ENCODE assay signal across 11 cellular contexts in the genomic region with DNA sequence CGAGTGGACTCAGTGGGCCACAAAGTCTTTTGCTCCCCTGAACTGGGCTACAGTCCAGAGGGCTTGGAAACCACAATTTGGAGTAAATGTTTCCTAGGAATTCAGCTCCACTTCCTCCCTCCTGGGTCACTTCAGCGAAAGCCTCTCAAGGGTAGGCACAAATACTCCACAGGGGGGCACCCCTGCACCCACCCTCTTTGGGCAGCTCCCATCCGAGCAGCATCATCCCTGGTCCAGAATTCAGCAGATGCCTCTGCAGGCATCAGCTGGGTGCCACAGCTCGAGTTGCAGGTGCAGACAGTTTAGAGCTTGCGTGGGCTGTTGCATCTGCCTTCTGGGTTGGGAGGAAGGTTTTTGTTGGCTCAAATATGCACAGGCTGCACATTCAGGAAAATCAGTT. TPM values are rescaled to one million over a fixed set of nuclear protein-coding genes. Genes with fewer than 3 reads are reported as not detected.
A peak's percentile ranks its signal among the peaks of the same experiment; 100 is the strongest.
DNase-seq lines count a peak whose midpoint lies in the region; ATAC-seq, FAIRE-seq and TF ChIP-seq lines count a peak whose summit lies in the region.
"Had no signal": no experiment of that assay in that cellular context is flagged by ENCODE, and none has a peak within 500 bp of the region (broad histone marks: within the 10 kb centered on the region; RNA-seq: fewer than 3 reads in every experiment).

No MANE protein-coding gene starts in this region.

- H3K9me3 Mint-ChIP-seq in mesothelial cell of epicardium, result peaks cover 7% of the 10 kb centered on the region

- RAD21 ChIA-PET in HCT116 (lab: Charles Lee; ENCODE audit: low non-redundant PET in 1 of 2, low total read pairs in 2 of 2, uncharacterized antibody in 2 of 2, unreplicated experiment in 2 of 2), result no interaction called here

- H3K4me3 ChIP-seq in HCT116 (replicated peaks in 1 of 2; ENCODE audit: low read depth in 1 of 2, low read length in 2 of 2), result no peak overlapping the region
- no peak overlapping the region for H3K4me3 ChIP-seq in SJSA1
- H3K4me3 ChIP-seq: coronary artery had no signal

- CTCF ChIA-PET in HCT116 (lab: Charles Lee), result interaction anchor here (1.3 to 1.5 kb wide), 4 partner anchors 10 to 452 kb away, joined by 3 to 7 read pairs (median 4); no protein-coding TSS in a partner anchor

- POLR2A ChIA-PET in HCT116 (lab: Charles Lee), result no interaction called here

- TF ChIP-seq CTCF in D721Med (IDR thresholded peaks at IDR 0.05; ENCODE audit: insufficient read depth, missing control alignments), result peak; percentile 43
- peak; percentile 31 to 36 (median 33); a peak in 4 of 6 replicates for TF ChIP-seq CTCF in HCT116 (IDR thresholded peaks at IDR 0.05 in 2 of 3, conservative IDR thresholded peaks at IDR 0.05 in 1 of 3; ENCODE audit: borderline replicate concordance in 1 of 3, insufficient read depth in 1 of 3, low read depth in 2 of 3, low read length in 2 of 3)
- peak; percentile 17 for TF ChIP-seq CTCF in mesothelial cell of epicardium (IDR thresholded peaks at IDR 0.05; ENCODE audit: unreplicated experiment)

- no peaks in the 10 kb centered on the region for H3K9me2 ChIP-seq in HCT116 (ENCODE audit: insufficient read depth)

- H3K27me3 Mint-ChIP-seq in mesothelial cell of epicardium (ENCODE audit: low read depth), result no peaks in the 10 kb centered on the region

- H3K4me2 ChIP-seq in HCT116 (ENCODE audit: low read length), result no peak overlapping the region

- H3K27me3 ChIP-seq in HCT116 (ENCODE audit: insufficient read depth, low read length) (no peaks in the 10 kb centered on the region; the same call in 1 of the 2 replicates), SJSA1 (replicated peaks) (no peaks in the 10 kb centered on the region)

- no peak overlapping the region for H3K4me3 Mint-ChIP-seq in mesothelial cell of epicardium

- no peak overlapping the region for H3K27ac Mint-ChIP-seq in mesothelial cell of epicardium

- no peaks in the 10 kb centered on the region for H3K36me3 Mint-ChIP-seq in mesothelial cell of epicardium

- H3K4me1 ChIP-seq in HCT116 (ENCODE audit: control insufficient read depth in 1 of 2, insufficient read depth in 2 of 2, low read length in 2 of 2) (no peaks in the 10 kb centered on the region), SJSA1 (replicated peaks) (peaks cover 12% of the 10 kb centered on the region)

- no peak for TF ChIP-seq POLR2A in HCT116 (IDR thresholded peaks at IDR 0.05; ENCODE audit: borderline replicate concordance, extremely low read depth, insufficient read depth, insufficient read length)

- no peaks in the 10 kb centered on the region for H4K20me1 ChIP-seq in HCT116 (ENCODE audit: insufficient read depth)

- DNase-seq in D721Med (ENCODE audit: insufficient read length, low spot score), result no peak
- peak; percentile 1 for DNase-seq in HCT116 (ENCODE audit: low read depth, low spot score)
- peak; percentile 36 to 62 for DNase-seq in SJSA1 (ENCODE audit: low read depth in 1 of 2, low spot score in 2 of 2)
- no peak for DNase-seq in mesothelial cell of epicardium (ENCODE audit: low spot score in 2 of 2, unreplicated experiment in 2 of 2)
- DNase-seq in kidney glomerular epithelial cell (lab: John Stamatoyannopoulos, UW), result no peak
- DNase-seq: activated CD4-positive, alpha-beta T cell treated with anti-CD3 and anti-CD28 coated beads for 4 hours; KG1; mesenchymal stem cell had no signal

- no peak for FAIRE-seq in D721Med (lab: Jason Lieb, UNC)

- H3K27ac ChIP-seq in HCT116 (ENCODE audit: low read depth, low read length), result no peak overlapping the region
- no peak overlapping the region for H3K27ac ChIP-seq in SJSA1
- H3K27ac ChIP-seq: coronary artery had no signal

- H3K36me3 ChIP-seq in HCT116 (ENCODE audit: control insufficient read depth in 1 of 2, insufficient read depth in 2 of 2, low read length in 2 of 2) (no peaks in the 10 kb centered on the region), SJSA1 (no peaks in the 10 kb centered on the region)

- H2AFZ ChIP-seq in HCT116 (ENCODE audit: low read depth, low read length, poor library complexity, severe bottlenecking), result no peak overlapping the region

- peak; percentile 87 for ATAC-seq in HCT116
- ATAC-seq in GM18870 (IDR thresholded peaks at IDR 0.05; ENCODE audit: unreplicated experiment), result no peak
- ATAC-seq in GM19023 (IDR thresholded peaks at IDR 0.05; ENCODE audit: unreplicated experiment), result no peak

- H3K9me3 ChIP-seq in HCT116 (ENCODE audit: control insufficient read depth in 1 of 2, insufficient read depth in 1 of 2, low read depth in 1 of 2, low read length in 2 of 2) (no peaks in the 10 kb centered on the region), SJSA1 (replicated peaks) (no peaks in the 10 kb centered on the region)

- no peaks in the 10 kb centered on the region for H3K79me2 ChIP-seq in HCT116 (ENCODE audit: insufficient read depth, low read length)

- no TSS peak for BruUV-seq in HCT116 (replicated peaks; lab: Mats Ljungman, UMichigan)

- peak; percentile 56 for TF ChIP-seq RAD21 in HCT116 (IDR thresholded peaks at IDR 0.05; ENCODE audit: low read depth)

- intact Hi-C loops in HCT116 (cut with micrococcal nuclease), result loop anchor here (5.0 kb wide), 2 partner anchors 113 to 453 kb away; no protein-coding TSS in a partner anchor

- no peak overlapping the region for H3K9ac ChIP-seq in HCT116 (ENCODE audit: low read length)

- H3K4me1 Mint-ChIP-seq in mesothelial cell of epicardium, result peaks cover 35% of the 10 kb centered on the region

TF ChIP-seq in HCT116, 20 proteins besides CTCF, POLR2A, EP300 and RAD21:
- TF ChIP-seq, protein P1, sequence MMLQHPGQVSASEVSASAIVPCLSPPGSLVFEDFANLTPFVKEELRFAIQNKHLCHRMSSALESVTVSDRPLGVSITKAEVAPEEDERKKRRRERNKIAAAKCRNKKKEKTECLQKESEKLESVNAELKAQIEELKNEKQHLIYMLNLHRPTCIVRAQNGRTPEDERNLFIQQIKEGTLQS (IDR thresholded peaks at IDR 0.05), result no peak
- TF ChIP-seq CEBPB (IDR thresholded peaks at IDR 0.05; ENCODE audit: low read depth), result no peak
- no peak for TF ChIP-seq ZNF274 (IDR thresholded peaks at IDR 0.05; ENCODE audit: low read depth, low read length)
- TF ChIP-seq SP1 (IDR thresholded peaks at IDR 0.05; ENCODE audit: low read depth), result no peak
- TF ChIP-seq CBX3 (IDR thresholded peaks at IDR 0.05; ENCODE audit: low read depth), result no peak

RNA-seq across cellular contexts. Expression of a gene that starts 25.0 kb away (rescaled TPM):
- not detected for total RNA-seq in HCT116 (2021; ENCODE audit: unreplicated experiment)
- polyA plus RNA-seq in HCT116 (2012), result not detected in 2 replicates
- total RNA-seq in SJSA1 (2014; rRNA removed; shearing (Covaris generic)), result not detected in 2 replicates
- total RNA-seq in mesothelial cell of epicardium, result 34.3 to 36.5 TPM (median 35.2 TPM) in 3 replicates

Comparison
In these comparisons a context has a peak if more than half of its experiments do, and no peak if none do; other contexts are left out.
1. DNase-seq: peak in HCT116 (single experiment) and SJSA1 (2 of 2); none in D721Med (single experiment), mesothelial cell of epicardium (0 of 2) and kidney glomerular epithelial cell (single experiment).
2. RNA of a gene that starts 25.0 kb away (total RNA-seq): 34.3 to 36.5 TPM in mesothelial cell of epicardium; not detected in HCT116 (single experiment) and not detected in SJSA1; every median in the first group is over 10 times any median in the second.
3. Peak in every context shown above with its lines, with median percentiles within 50 percentile points of each other: CTCF ChIP-seq.